9 cellular contexts compared by ENCODE assay signal in the genomic region with DNA sequence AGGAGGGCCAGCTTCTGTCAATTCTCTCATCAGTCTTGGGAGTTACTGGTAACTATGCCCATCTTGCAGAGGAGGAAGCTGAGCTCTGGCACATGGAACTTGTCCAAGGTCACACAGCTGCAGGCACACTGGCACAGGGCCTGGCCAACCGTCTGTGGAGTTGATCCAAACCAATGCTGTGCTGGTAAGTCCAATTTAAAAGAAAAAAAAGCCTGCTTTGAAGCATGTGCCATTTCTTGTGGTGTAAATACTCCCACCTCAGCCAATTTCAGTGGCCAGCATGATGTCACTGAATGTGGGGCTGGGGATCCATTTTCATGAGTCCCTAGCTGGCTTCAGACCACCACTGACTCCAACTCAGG.
DNase-seq lines count a peak whose midpoint lies in the region; ATAC-seq and TF ChIP-seq lines count a peak whose summit lies in the region.
"Had no signal": no experiment of that assay in that cellular context is flagged by ENCODE, and none has a peak within 500 bp of the region (broad histone marks: within the 10 kb centered on the region; RNA-seq: fewer than 3 reads in every experiment).

No MANE protein-coding gene starts in this region.

- no peaks in the 10 kb centered on the region for H3K36me3 ChIP-seq in mucosa of descending colon (ENCODE audit: low read depth)
- no peaks in the 10 kb centered on the region for H3K36me3 ChIP-seq in H7 (replicated peaks; ENCODE audit: control insufficient read depth, insufficient read depth, low read length)

- peaks cover 40% of the 10 kb centered on the region for H3K4me1 Mint-ChIP-seq in chondrocyte (ENCODE audit: low read depth)

- peak overlapping the region; percentile 58 for H3K27ac ChIP-seq in HL-60 (replicated peaks)

- H3K4me3 ChIP-seq in HL-60 (replicated peaks; ENCODE audit: insufficient read depth, low read length) (no peak overlapping the region), mucosa of descending colon (no peak overlapping the region), H7 (ENCODE audit: insufficient read depth, low read depth, low read length) (no peak overlapping the region)

- peak; percentile 73 for ATAC-seq in mucosa of descending colon
- ATAC-seq in HG02763 (IDR thresholded peaks at IDR 0.05; ENCODE audit: unreplicated experiment), result no peak

- H3K4me3 Mint-ChIP-seq in chondrocyte (ENCODE audit: unreplicated experiment), result peak overlapping the region; percentile 53

- in situ Hi-C loops in ACHN (cut with HindIII; ENCODE audit: low pct_ligation_motif_present, low pct_unique_long_range_greater_than_20kb, low sequenced_read_pairs), result no loop called here

- DNase-seq in ACHN (peak; percentile 8), HL-60 (ENCODE audit: low read depth in 1 of 2, low spot score in 1 of 2) (peak in 1 of 2 experiments; percentile 71), chondrocyte (ENCODE audit: low spot score) (no peak), mucosa of descending colon (no peak), H7 (no peak), DMS153 (lab: John Stamatoyannopoulos, UW) (no peak), AG08396 (ENCODE audit: low spot score) (no peak)
- DNase-seq: NCI-H774 had no signal

- H3K9me3 Mint-ChIP-seq in chondrocyte (ENCODE audit: low read depth), result peaks cover 27% of the 10 kb centered on the region

- H3K9me3 ChIP-seq in mucosa of descending colon, result peaks cover 31% of the 10 kb centered on the region

- H3K27me3 ChIP-seq in HL-60 (ENCODE audit: insufficient read depth, poor library complexity, severe bottlenecking) (no peaks in the 10 kb centered on the region), H7 (ENCODE audit: control insufficient read depth, insufficient read depth, low read length) (no peaks in the 10 kb centered on the region)

- peaks cover 15% of the 10 kb centered on the region for H3K4me1 ChIP-seq in mucosa of descending colon (ENCODE audit: low read depth)

- H3K27ac Mint-ChIP-seq in chondrocyte (ENCODE audit: unreplicated experiment), result peak overlapping the region; percentile 98

- H3K27me3 Mint-ChIP-seq in chondrocyte (ENCODE audit: low read depth), result no peaks in the 10 kb centered on the region

- H3K36me3 Mint-ChIP-seq in chondrocyte (ENCODE audit: low read depth), result peaks cover 9% of the 10 kb centered on the region

- TF ChIP-seq CTCF in HL-60 (IDR thresholded peaks at IDR 0.05; ENCODE audit: insufficient read depth, low read length) (no peak), chondrocyte (IDR thresholded peaks at IDR 0.05) (no peak), mucosa of descending colon (IDR thresholded peaks at IDR 0.05) (no peak)

- intact Hi-C loops in mucosa of descending colon (cut with DNase I, micrococcal nuclease), result no loop called here
